8 cellular contexts compared by ENCODE assay signal in the genomic region with DNA sequence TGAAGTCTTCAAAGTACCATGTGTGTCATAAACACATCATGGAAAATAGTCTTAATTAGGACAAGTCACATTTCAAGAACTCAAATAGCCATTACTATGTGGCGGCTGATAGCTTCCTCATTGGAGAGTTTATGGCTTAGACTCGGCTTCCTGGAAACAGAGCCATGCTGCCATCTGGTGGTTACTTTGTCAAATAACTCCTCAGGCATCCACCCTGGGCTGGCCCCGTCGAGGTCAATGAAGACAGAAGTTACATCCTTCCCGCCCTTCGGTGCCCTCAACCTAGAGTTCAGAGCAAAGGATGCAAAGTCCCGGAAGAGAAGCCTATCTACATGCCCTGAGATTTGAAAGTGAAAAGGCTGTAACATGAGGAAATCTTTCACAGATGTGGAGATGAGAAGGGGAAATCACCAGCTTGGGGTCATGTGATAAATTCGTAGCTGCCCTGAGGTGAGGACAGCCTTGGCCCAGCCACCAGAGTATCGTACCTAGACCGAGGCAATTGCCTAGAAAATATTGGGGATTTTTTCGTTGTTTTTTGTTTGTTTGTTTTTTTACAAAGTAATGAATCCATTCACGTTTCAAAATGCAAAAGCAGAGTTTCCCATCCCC. TPM values are rescaled to one million over a fixed set of nuclear protein-coding genes. Genes with fewer than 3 reads are reported as not detected.
A peak's percentile ranks its signal among the peaks of the same experiment; 100 is the strongest.
DNase-seq lines count a peak whose midpoint lies in the region; ATAC-seq, FAIRE-seq and TF ChIP-seq lines count a peak whose summit lies in the region.

No MANE protein-coding gene starts in this region.

- TF ChIP-seq CTCF in AG09309 (IDR thresholded peaks at IDR 0.05; ENCODE audit: control insufficient read depth, insufficient read depth, low read depth, low read length, missing control alignments) (peak; percentile 82), kidney (IDR thresholded peaks at IDR 0.05; ENCODE audit: borderline replicate concordance, extremely low read depth, insufficient read depth) (peak; percentile 86)

- H3K9ac ChIP-seq in kidney (ENCODE audit: low read length in 2 of 2), result no peak overlapping the region

- H3K4me3 ChIP-seq in AG09309 (ENCODE audit: control insufficient read depth, low read depth, low read length) (no peak overlapping the region), kidney (ENCODE audit: low read length in 2 of 2) (no peak overlapping the region)

- FAIRE-seq in kidney (lab: Jason Lieb, UNC), result peak; percentile 93

- H3K27ac ChIP-seq in caudate nucleus (ENCODE audit: low read depth, low read length), result no peak overlapping the region
- no peak overlapping the region for H3K27ac ChIP-seq in kidney (ENCODE audit: low read depth in 2 of 2, low read length in 2 of 2)

- intact Hi-C loops in kidney (cut with DNase I), result loop anchor here (5.0 kb wide), 1 partner anchor 146 kb away; no protein-coding TSS in a partner anchor

- H3K4me1 ChIP-seq in kidney (ENCODE audit: control insufficient read depth in 1 of 2, insufficient read depth in 1 of 2, low read depth in 1 of 2, low read length in 2 of 2), result no peaks in the 10 kb centered on the region

- H3K9me3 ChIP-seq in kidney (ENCODE audit: control insufficient read depth in 1 of 2, low read length in 2 of 2), result no peaks in the 10 kb centered on the region

- no peaks in the 10 kb centered on the region for H3K36me3 ChIP-seq in kidney (ENCODE audit: control insufficient read depth in 1 of 2, insufficient read depth in 2 of 2, low read length in 2 of 2)

- peak; percentile 32 for DNase-seq in AG09309 (ENCODE audit: low read depth)
- peak; percentile 5 for DNase-seq in NCI-H446 treated with DMSO at 0.1 percent for 48 hours (lab: John Stamatoyannopoulos, UW)
- DNase-seq in activated CD4-positive, CD25-positive, alpha-beta regulatory T cell (lab: John Stamatoyannopoulos, UW), result peak; percentile 27 to 41 (median 31)
- peak in 55 of 61 donors; percentile 6 to 82 (median 40) for DNase-seq in caudate nucleus (lab: John Stamatoyannopoulos, UW)
- no peak for DNase-seq in kidney
- peak; percentile 69 to 73 for DNase-seq in stimulated activated CD4-positive, alpha-beta T cell treated with anti-CD3 and anti-CD28 coated beads, Interleukin-2, amount 100 ng/mL, for 24 hours

- ATAC-seq in GM18909 (IDR thresholded peaks at IDR 0.05; ENCODE audit: poor library complexity, unreplicated experiment) (peak; percentile 75), HG03432 (IDR thresholded peaks at IDR 0.05; ENCODE audit: unreplicated experiment) (peak; percentile 81)

RNA-seq across cellular contexts. Expression of gene ZNF169, which starts 45.5 kb away (rescaled TPM):
- 7.9 TPM for total RNA-seq in kidney
- polyA plus RNA-seq in kidney (ENCODE audit: insufficient read depth, low read depth, low replicate concordance), result 1.6 TPM
